ENCODE assay signal across 24 cellular contexts in the genomic region with DNA sequence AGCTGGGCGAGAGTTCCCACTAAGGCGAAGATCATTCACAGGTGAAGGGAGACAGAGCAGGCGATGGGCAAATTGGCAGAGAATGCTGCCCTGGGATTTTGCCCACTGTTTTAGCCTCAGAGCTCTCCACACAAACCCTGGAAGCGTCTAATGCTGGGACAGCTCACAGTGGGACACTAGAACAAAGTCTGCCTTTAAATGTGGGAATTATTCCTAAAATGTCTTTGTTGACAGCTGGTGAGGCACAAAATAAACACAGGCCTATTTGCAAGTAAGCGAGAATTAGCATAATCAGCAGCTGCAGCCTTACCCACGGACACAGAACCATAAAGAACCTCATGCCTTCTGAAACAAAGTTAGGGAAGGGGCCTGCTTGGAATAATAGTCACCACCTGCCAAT.
DNase-seq lines count a peak whose midpoint lies in the region; ATAC-seq and TF ChIP-seq lines count a peak whose summit lies in the region.
"Had no signal": no experiment of that assay in that cellular context is flagged by ENCODE, and none has a peak within 500 bp of the region (broad histone marks: within the 10 kb centered on the region; RNA-seq: fewer than 3 reads in every experiment).

No MANE protein-coding gene starts in this region.

- intact Hi-C loops in activated naive CD4-positive, alpha-beta T cell treated with anti-CD3 and anti-CD28 coated beads for 36 hours (cut with micrococcal nuclease) = no loop called here

- ATAC-seq in omental fat pad (ENCODE audit: low FRiP score) (no peak), WTC11 (no peak), HG02798 (IDR thresholded peaks at IDR 0.05; ENCODE audit: poor library complexity, unreplicated experiment) (no peak)
- ATAC-seq: T-helper 17 cell had no signal

- H3K9ac ChIP-seq in endodermal cell (ENCODE audit: extremely low read depth, low read length, poor library complexity, severe bottlenecking) = no peak overlapping the region
- H3K9ac ChIP-seq in neural progenitor cell = no peak overlapping the region
- H3K9ac ChIP-seq: parathyroid adenoma had no signal

- CTCF ChIA-PET in activated naive CD4-positive, alpha-beta T cell treated with anti-CD3 and anti-CD28 coated beads for 36 hours (lab: Charles Lee) = no interaction called here
- CTCF ChIA-PET in WTC11 (lab: Charles Lee) = no interaction called here

- peaks cover 15% of the 10 kb centered on the region for H3K9me3 Mint-ChIP-seq in endodermal cell
- H3K9me3 Mint-ChIP-seq in neural progenitor cell = peaks cover 2% of the 10 kb centered on the region
- peaks cover 3% of the 10 kb centered on the region for H3K9me3 Mint-ChIP-seq in activated naive CD4-positive, alpha-beta T cell treated with anti-CD3 and anti-CD28 coated beads for 36 hours
- peaks cover 72% of the 10 kb centered on the region for H3K9me3 Mint-ChIP-seq in WTC11
- H3K9me3 Mint-ChIP-seq: activated CD4-positive, alpha-beta T cell treated with anti-CD3 and anti-CD28 coated beads, Interleukin-2, amount 10 ng/mL, durations not matched to agents 7 days and 5 days had no signal

- H3K4me3 Mint-ChIP-seq in endodermal cell (no peak overlapping the region), neural progenitor cell (no peak overlapping the region), WTC11 (no peak overlapping the region)
- H3K4me3 Mint-ChIP-seq in activated naive CD4-positive, alpha-beta T cell treated with anti-CD3 and anti-CD28 coated beads for 36 hours = no peak overlapping the region
- H3K4me3 Mint-ChIP-seq: activated CD4-positive, alpha-beta T cell treated with anti-CD3 and anti-CD28 coated beads, Interleukin-2, amount 10 ng/mL, durations not matched to agents 7 days and 5 days; CD14-positive monocyte; IgD-negative memory B cell; T-helper 17 cell had no signal

- H3K36me3 Mint-ChIP-seq in endodermal cell (ENCODE audit: low read depth) (no peaks in the 10 kb centered on the region), neural progenitor cell (no peaks in the 10 kb centered on the region), WTC11 (peaks cover 59% of the 10 kb centered on the region)
- no peaks in the 10 kb centered on the region for H3K36me3 Mint-ChIP-seq in activated naive CD4-positive, alpha-beta T cell treated with anti-CD3 and anti-CD28 coated beads for 36 hours (ENCODE audit: low read depth)
- H3K36me3 Mint-ChIP-seq: CD14-positive monocyte, IgD-negative memory B cell had no signal

- peaks cover 49% of the 10 kb centered on the region for H3K9me3 ChIP-seq in endodermal cell (ENCODE audit: control insufficient read depth, low read length)
- peaks cover 4% of the 10 kb centered on the region for H3K9me3 ChIP-seq in neural progenitor cell (ENCODE audit: low read depth)
- H3K9me3 ChIP-seq: Peyer's patch had no signal

- TF ChIP-seq CTCF in endodermal cell (conservative IDR thresholded peaks at IDR 0.05) = no peak
- no peak for TF ChIP-seq CTCF in neural progenitor cell (IDR thresholded peaks at IDR 0.05)
- no peak for TF ChIP-seq CTCF in omental fat pad (IDR thresholded peaks at IDR 0.05)
- no peak for TF ChIP-seq CTCF in WTC11 (IDR thresholded peaks at IDR 0.05)

- DNase-seq in Ammon's horn (ENCODE audit: low spot score) (peak; percentile 77), amygdala (lab: John Stamatoyannopoulos, UW) (peak in 31 of 56 donors; percentile 1 to 52 (median 12)), endodermal cell (peak; percentile 56), neural progenitor cell (ENCODE audit: low spot score) (peak; percentile 35), omental fat pad (ENCODE audit: low spot score) (no peak), WTC11 (ENCODE audit: low spot score) (no peak)
- no peak for DNase-seq in activated naive CD4-positive, alpha-beta T cell treated with anti-CD3 and anti-CD28 coated beads for 36 hours
- DNase-seq: activated CD4-positive, alpha-beta T cell treated with anti-CD3 and anti-CD28 coated beads, Interleukin-2, amount 10 ng/mL, durations not matched to agents 7 days and 5 days; GF-D8; MM.1S; NCI-H2227 treated with DMSO at 0.1 percent for 48 hours; NK-92 treated with Interleukin-12 subunit alpha and Interleukin-12 subunit beta, amount 100 ng/mL, for 24 hours; Peyer's patch; stimulated activated CD4-positive, alpha-beta T cell treated with anti-CD3 and anti-CD28 coated beads, Interleukin-2, amount 100 ng/mL, for 24 hours; stimulated activated naive CD4-positive, alpha-beta T cell; T-helper 17 cell had no signal

- H3K27me3 Mint-ChIP-seq in endodermal cell (ENCODE audit: insufficient read depth) = no peaks in the 10 kb centered on the region
- H3K27me3 Mint-ChIP-seq in neural progenitor cell (ENCODE audit: insufficient read depth, low read depth) = peaks cover 3% of the 10 kb centered on the region
- no peaks in the 10 kb centered on the region for H3K27me3 Mint-ChIP-seq in activated naive CD4-positive, alpha-beta T cell treated with anti-CD3 and anti-CD28 coated beads for 36 hours (ENCODE audit: low read depth)
- peaks cover 10% of the 10 kb centered on the region for H3K27me3 Mint-ChIP-seq in WTC11 (ENCODE audit: low read depth)
- H3K27me3 Mint-ChIP-seq: activated CD4-positive, alpha-beta T cell treated with anti-CD3 and anti-CD28 coated beads, Interleukin-2, amount 10 ng/mL, durations not matched to agents 7 days and 5 days; IgD-negative memory B cell; T-helper 17 cell had no signal

- peak overlapping the region; percentile 73 for H3K27ac ChIP-seq in endodermal cell (ENCODE audit: low read depth, low read length)
- peak overlapping the region; percentile 59 for H3K27ac ChIP-seq in neural progenitor cell
- H3K27ac ChIP-seq: parathyroid adenoma, Peyer's patch, skin epidermis, tibial nerve had no signal

- peaks cover 21% of the 10 kb centered on the region for H3F3A ChIP-seq in neural progenitor cell (ENCODE audit: low read depth)

- H3K27ac Mint-ChIP-seq in endodermal cell (no peak overlapping the region), neural progenitor cell (no peak overlapping the region), WTC11 (no peak overlapping the region)
- H3K27ac Mint-ChIP-seq in activated naive CD4-positive, alpha-beta T cell treated with anti-CD3 and anti-CD28 coated beads for 36 hours = no peak overlapping the region
- H3K27ac Mint-ChIP-seq: activated CD4-positive, alpha-beta T cell treated with anti-CD3 and anti-CD28 coated beads, Interleukin-2, amount 10 ng/mL, durations not matched to agents 7 days and 5 days; activated T-helper 2 cell treated with anti-CD3 and anti-CD28 coated beads, Interferon-gamma antibody, Interleukin-2, Interleukin-4, amounts not matched to agents 10 μg/mL and 5 μg/mL and 100 μg/mL, durations not matched to agents 14 hours and 24 hours and 36 hours; CD14-positive monocyte; IgD-negative memory B cell; T-helper 17 cell had no signal

- H4K20me1 ChIP-seq in neural progenitor cell (ENCODE audit: low read depth) = no peaks in the 10 kb centered on the region

- 70 to 73% methylated on average over 6 of the region's 6 CpGs for WGBS in endodermal cell (ENCODE audit: insufficient coverage in 1 of 2, insufficient read length in 1 of 2), 2 experiments

- H2AFZ ChIP-seq in neural progenitor cell (replicated peaks) = peak overlapping the region; percentile 5
- H2AFZ ChIP-seq: parathyroid adenoma had no signal

- POLR2A ChIA-PET in WTC11 (lab: Charles Lee) = no interaction called here

- H3K4me1 ChIP-seq in endodermal cell (ENCODE audit: control insufficient read depth, insufficient read depth, low read length) (no peaks in the 10 kb centered on the region), neural progenitor cell (peaks cover 20% of the 10 kb centered on the region)
- H3K4me1 ChIP-seq: parathyroid adenoma, Peyer's patch, tibial nerve had no signal

- H3K27me3 ChIP-seq in endodermal cell (ENCODE audit: control insufficient read depth, insufficient read depth, low read length, poor library complexity, severe bottlenecking) = no peaks in the 10 kb centered on the region
- no peaks in the 10 kb centered on the region for H3K27me3 ChIP-seq in neural progenitor cell
- H3K27me3 ChIP-seq: Peyer's patch, tibial nerve had no signal

- no peak overlapping the region for H3K4me3 ChIP-seq in endodermal cell (ENCODE audit: low read length)
- no peak overlapping the region for H3K4me3 ChIP-seq in neural progenitor cell
- H3K4me3 ChIP-seq: lung, Peyer's patch, skin epidermis, tibial nerve had no signal

- no peaks in the 10 kb centered on the region for H3K79me2 ChIP-seq in neural progenitor cell (ENCODE audit: low read depth)
- H3K79me2 ChIP-seq: parathyroid adenoma had no signal

- no peak overlapping the region for H3K4me2 ChIP-seq in neural progenitor cell

- H3K36me3 ChIP-seq in endodermal cell (ENCODE audit: control insufficient read depth, insufficient read depth, low read length) (no peaks in the 10 kb centered on the region), neural progenitor cell (no peaks in the 10 kb centered on the region)
- H3K36me3 ChIP-seq: Peyer's patch, tibial nerve had no signal

- H3K4me1 Mint-ChIP-seq in endodermal cell (peaks cover 16% of the 10 kb centered on the region), neural progenitor cell (peaks cover 19% of the 10 kb centered on the region), WTC11 (no peaks in the 10 kb centered on the region)
- H3K4me1 Mint-ChIP-seq in activated naive CD4-positive, alpha-beta T cell treated with anti-CD3 and anti-CD28 coated beads for 36 hours (ENCODE audit: low read depth) = no peaks in the 10 kb centered on the region
- H3K4me1 Mint-ChIP-seq: activated CD4-positive, alpha-beta T cell treated with anti-CD3 and anti-CD28 coated beads, Interleukin-2, amount 10 ng/mL, durations not matched to agents 7 days and 5 days; CD14-positive monocyte; IgD-negative memory B cell; T-helper 17 cell had no signal

TF ChIP-seq in WTC11, 78 proteins besides CTCF, POLR2A, EP300 and RAD21 (continues in another document):
- TF ChIP-seq NFE2L1 (CRISPR knock-in tag; IDR thresholded peaks at IDR 0.05) = no peak

Comparison
In these comparisons a context has a peak if more than half of its experiments do, and no peak if none do; other contexts are left out.
1. DNase-seq: peak in Ammon's horn (single experiment), amygdala (31 of 56), endodermal cell (single experiment) and neural progenitor cell (single experiment); none in omental fat pad (single experiment), activated naive CD4-positive, alpha-beta T cell treated with anti-CD3 and anti-CD28 coated beads for 36 hours (single experiment) and WTC11 (single experiment).